21 cellular contexts compared by ENCODE assay signal in genomic region chr3:40681658-40682055, GRCh38.
DNase-seq lines count a peak whose midpoint lies in the region; ATAC-seq and TF ChIP-seq lines count a peak whose summit lies in the region.
"Had no signal": no experiment of that assay in that cellular context is flagged by ENCODE, and none has a peak within 500 bp of the region (broad histone marks: within the 10 kb centered on the region; RNA-seq: fewer than 3 reads in every experiment).

No MANE protein-coding gene starts in this region.

- H3K9me3 Mint-ChIP-seq in activated T-cell treated with anti-CD3 and anti-CD28 coated beads, Interleukin-2, amount 50 U/mL, for 72 hours, result no peaks in the 10 kb centered on the region
- H3K9me3 Mint-ChIP-seq in CD8-positive, alpha-beta memory T cell, result no peaks in the 10 kb centered on the region
- H3K9me3 Mint-ChIP-seq: activated CD4-positive, alpha-beta T cell treated with anti-CD3 and anti-CD28 coated beads, Interleukin-2, amount 10 ng/mL, durations not matched to agents 24 days and 14 days; H9; naive thymus-derived CD8-positive, alpha-beta T cell had no signal

- ATAC-seq in activated T-cell treated with anti-CD3 and anti-CD28 coated beads, Interleukin-2, amount 50 U/mL, for 72 hours (replicated peaks in 1 of 2), result peak; percentile 41 to 55
- peak; percentile 43 for ATAC-seq in stimulated activated naive CD8-positive, alpha-beta T cell treated with anti-CD3 and anti-CD28 coated beads, Interleukin-15, Interleukin-2, amounts not matched to agents 100 U/mL and 50 U/mL, for 24 hours
- ATAC-seq: activated CD8-positive, alpha-beta memory T cell treated with anti-CD3 and anti-CD28 coated beads, Interleukin-2, amount 10 ng/mL, durations not matched to agents 7 days and 5 days; naive thymus-derived CD8-positive, alpha-beta T cell had no signal

- H3K79me2 ChIP-seq in OCI-LY7 (ENCODE audit: insufficient read depth, low read depth, low read length), result no peaks in the 10 kb centered on the region

- intact Hi-C loops in OCI-LY7 (cut with micrococcal nuclease; ENCODE audit: unreplicated experiment), result no loop called here

- H2AFZ ChIP-seq in OCI-LY7 (ENCODE audit: low read length), result no peak overlapping the region

- H4K20me1 ChIP-seq in OCI-LY7 (ENCODE audit: insufficient read depth, low read length), result no peaks in the 10 kb centered on the region

- H3K4me2 ChIP-seq in OCI-LY7 (ENCODE audit: low read length), result no peak overlapping the region

- H3K9me2 ChIP-seq in OCI-LY7 (ENCODE audit: insufficient read depth, low read length), result no peaks in the 10 kb centered on the region

- CTCF ChIA-PET in OCI-LY7 (lab: Charles Lee; ENCODE audit: unreplicated experiment), result no interaction called here
- CTCF ChIA-PET in CD8-positive, alpha-beta memory T cell (lab: Charles Lee), result no interaction called here

- H3K27ac ChIP-seq in OCI-LY7 (ENCODE audit: low read depth, low read length, poor library complexity, severe bottlenecking), result no peak overlapping the region
- H3K27ac ChIP-seq in CD8-positive, alpha-beta memory T cell (ENCODE audit: low read depth, low read length), result no peak overlapping the region
- H3K27ac ChIP-seq: SJSA1, spleen had no signal

- TF ChIP-seq CTCF in OCI-LY7 (conservative IDR thresholded peaks at IDR 0.05; ENCODE audit: low read length) (0 out of 2 replicates have a peak, but pooled peaks have one; percentile 5), fibroblast of mammary gland (conservative IDR thresholded peaks at IDR 0.05; ENCODE audit: control insufficient read depth, insufficient read depth, low read depth, low read length) (no peak)

- POLR2A ChIA-PET in OCI-LY7 (lab: Charles Lee), result interaction anchor here (1.5 kb wide), 1 partner anchor 9 kb away, joined by 5 read pairs; no protein-coding TSS in a partner anchor
- POLR2A ChIA-PET in CD8-positive, alpha-beta memory T cell (lab: Charles Lee), result no interaction called here

- BruUV-seq in OCI-LY7 (replicated peaks; lab: Mats Ljungman, UMichigan), result no TSS peak

- H3K4me3 Mint-ChIP-seq in activated T-cell treated with anti-CD3 and anti-CD28 coated beads, Interleukin-2, amount 50 U/mL, for 72 hours, result no peak overlapping the region
- no peak overlapping the region for H3K4me3 Mint-ChIP-seq in CD8-positive, alpha-beta memory T cell
- H3K4me3 Mint-ChIP-seq: activated CD4-positive, alpha-beta T cell treated with anti-CD3 and anti-CD28 coated beads, Interleukin-2, amount 10 ng/mL, durations not matched to agents 24 days and 14 days; activated CD8-positive, alpha-beta memory T cell treated with anti-CD3 and anti-CD28 coated beads, Interleukin-2, amount 10 ng/mL, durations not matched to agents 7 days and 5 days; H9; naive thymus-derived CD8-positive, alpha-beta T cell had no signal

- no peaks in the 10 kb centered on the region for H3K36me3 Mint-ChIP-seq in activated T-cell treated with anti-CD3 and anti-CD28 coated beads, Interleukin-2, amount 50 U/mL, for 72 hours (ENCODE audit: insufficient read depth in 2 of 2)
- H3K36me3 Mint-ChIP-seq in CD8-positive, alpha-beta memory T cell, result no peaks in the 10 kb centered on the region
- H3K36me3 Mint-ChIP-seq: activated CD8-positive, alpha-beta memory T cell treated with anti-CD3 and anti-CD28 coated beads, Interleukin-2, amount 10 ng/mL, durations not matched to agents 7 days and 5 days; naive thymus-derived CD8-positive, alpha-beta T cell had no signal

- peak in 1 of 2 donors; percentile 1 for DNase-seq in activated T-cell treated with anti-CD3 and anti-CD28 coated beads, Interleukin-2, amount 50 U/mL, for 72 hours
- DNase-seq in activated T-cell treated with anti-CD3 and anti-CD28 coated beads for 4 hours (no peak), OCI-LY7 (ENCODE audit: low spot score) (no peak), fibroblast of mammary gland (ENCODE audit: low read depth) (peak; percentile 4), NCI-H226 (no peak), H4 (ENCODE audit: low spot score) (no peak)
- DNase-seq in stimulated activated naive CD8-positive, alpha-beta T cell treated with anti-CD3 and anti-CD28 coated beads, Interleukin-15, Interleukin-2, amounts not matched to agents 100 U/mL and 50 U/mL, for 24 hours, result no peak
- no peak for DNase-seq in CD8-positive, alpha-beta memory T cell
- DNase-seq: activated CD4-positive, alpha-beta T cell treated with anti-CD3 and anti-CD28 coated beads, Interleukin-2, amount 10 ng/mL, durations not matched to agents 24 days and 14 days; activated CD8-positive, alpha-beta memory T cell treated with anti-CD3 and anti-CD28 coated beads, Interleukin-2, amount 10 ng/mL, durations not matched to agents 7 days and 5 days; COR-L47; effector CD4-positive, alpha-beta T cell; H9; KBM-7; naive thymus-derived CD8-positive, alpha-beta T cell; NCI-H1694 treated with DMSO at 0.1 percent for 48 hours; NK-92 treated with Interleukin-12 subunit alpha and Interleukin-12 subunit beta, amount 100 ng/mL, for 24 hours; spleen; stimulated activated CD4-positive, alpha-beta T cell treated with anti-CD3 and anti-CD28 coated beads, Interleukin-4, amount 100 ng/mL, for 4 hours; substantia nigra had no signal

- H3K4me1 Mint-ChIP-seq in activated T-cell treated with anti-CD3 and anti-CD28 coated beads, Interleukin-2, amount 50 U/mL, for 72 hours (ENCODE audit: low read depth), result no peaks in the 10 kb centered on the region
- H3K4me1 Mint-ChIP-seq in CD8-positive, alpha-beta memory T cell, result no peaks in the 10 kb centered on the region
- H3K4me1 Mint-ChIP-seq: activated CD4-positive, alpha-beta T cell treated with anti-CD3 and anti-CD28 coated beads, Interleukin-2, amount 10 ng/mL, durations not matched to agents 24 days and 14 days; activated CD8-positive, alpha-beta memory T cell treated with anti-CD3 and anti-CD28 coated beads, Interleukin-2, amount 10 ng/mL, durations not matched to agents 7 days and 5 days had no signal

- H3K27me3 Mint-ChIP-seq in activated T-cell treated with anti-CD3 and anti-CD28 coated beads, Interleukin-2, amount 50 U/mL, for 72 hours (ENCODE audit: low read depth), result peaks cover 19% of the 10 kb centered on the region
- peaks cover 5 to 17% of the 10 kb centered on the region in 2 donors for H3K27me3 Mint-ChIP-seq in CD8-positive, alpha-beta memory T cell

- H3K4me3 ChIP-seq in OCI-LY7 (ENCODE audit: low read depth, low read length, poor library complexity, severe bottlenecking) (no peak overlapping the region), fibroblast of mammary gland (ENCODE audit: control insufficient read depth, low read depth, low read length) (no peak overlapping the region)
- H3K4me3 ChIP-seq in CD8-positive, alpha-beta memory T cell (ENCODE audit: low read length), result no peak overlapping the region
- H3K4me3 ChIP-seq: SJSA1, spleen had no signal

- H3K36me3 ChIP-seq in OCI-LY7 (ENCODE audit: insufficient read depth, low read length), result no peaks in the 10 kb centered on the region
- H3K36me3 ChIP-seq in CD8-positive, alpha-beta memory T cell (ENCODE audit: insufficient read depth, low read length), result no peaks in the 10 kb centered on the region
- H3K36me3 ChIP-seq: SJSA1, spleen had no signal

- no peaks in the 10 kb centered on the region for H3K4me1 ChIP-seq in OCI-LY7 (ENCODE audit: insufficient read depth, low read length, poor library complexity, severe bottlenecking)
- no peaks in the 10 kb centered on the region for H3K4me1 ChIP-seq in CD8-positive, alpha-beta memory T cell (ENCODE audit: insufficient read depth, low read length)
- H3K4me1 ChIP-seq: SJSA1, spleen had no signal

- H3K27ac Mint-ChIP-seq in activated T-cell treated with anti-CD3 and anti-CD28 coated beads, Interleukin-2, amount 50 U/mL, for 72 hours, result no peak overlapping the region
- no peak overlapping the region for H3K27ac Mint-ChIP-seq in CD8-positive, alpha-beta memory T cell
- H3K27ac Mint-ChIP-seq: activated CD4-positive, alpha-beta T cell treated with anti-CD3 and anti-CD28 coated beads, Interleukin-2, amount 10 ng/mL, durations not matched to agents 24 days and 14 days; activated CD8-positive, alpha-beta memory T cell treated with anti-CD3 and anti-CD28 coated beads, Interleukin-2, amount 10 ng/mL, durations not matched to agents 7 days and 5 days; H9; naive thymus-derived CD8-positive, alpha-beta T cell had no signal

- no peaks in the 10 kb centered on the region for H3K27me3 ChIP-seq in CD8-positive, alpha-beta memory T cell (ENCODE audit: insufficient read depth, low read length, poor library complexity, severe bottlenecking)
- H3K27me3 ChIP-seq: SJSA1, spleen had no signal

- H3K9me3 ChIP-seq in OCI-LY7 (ENCODE audit: low read length), result no peaks in the 10 kb centered on the region
- no peaks in the 10 kb centered on the region for H3K9me3 ChIP-seq in CD8-positive, alpha-beta memory T cell (ENCODE audit: low read length)
- H3K9me3 ChIP-seq: SJSA1, spleen had no signal
